8 cellular contexts compared by ENCODE assay signal in genomic region chr2:199455533-199456382, GRCh38. TPM values are rescaled to one million over a fixed set of nuclear protein-coding genes. Genes with fewer than 3 reads are reported as not detected.
DNase-seq lines count a peak whose midpoint lies in the region; ATAC-seq and TF ChIP-seq lines count a peak whose summit lies in the region.

No MANE protein-coding gene starts in this region.

- in situ Hi-C loops in ACHN (cut with HindIII; ENCODE audit: low pct_ligation_motif_present, low pct_unique_long_range_greater_than_20kb, low sequenced_read_pairs), result no loop called here

- no peak overlapping the region for H3K27ac Mint-ChIP-seq in chondrocyte (ENCODE audit: unreplicated experiment)
- peak overlapping the region in 1 of 6 donors; percentile 27 for H3K27ac Mint-ChIP-seq in naive B cell
- H3K27ac Mint-ChIP-seq in activated CD8-positive, alpha-beta memory T cell treated with anti-CD3 and anti-CD28 coated beads, Interleukin-2, amount 10 ng/mL, durations not matched to agents 7 days and 5 days, result no peak overlapping the region

- H3K9me3 Mint-ChIP-seq in chondrocyte (ENCODE audit: low read depth) (no peaks in the 10 kb centered on the region), naive B cell (peaks cover 0 to 11% (median 5%) of the 10 kb centered on the region in 7 donors)
- H3K9me3 Mint-ChIP-seq in activated CD8-positive, alpha-beta memory T cell treated with anti-CD3 and anti-CD28 coated beads, Interleukin-2, amount 10 ng/mL, durations not matched to agents 7 days and 5 days (ENCODE audit: low read depth), result no peaks in the 10 kb centered on the region

- no peak for TF ChIP-seq CTCF in chondrocyte (IDR thresholded peaks at IDR 0.05)

- peaks cover 24% of the 10 kb centered on the region for H3K4me1 Mint-ChIP-seq in chondrocyte (ENCODE audit: low read depth)
- H3K4me1 Mint-ChIP-seq in naive B cell, result peaks cover 8 to 33% (median 21%) of the 10 kb centered on the region in 3 donors
- peaks cover 19% of the 10 kb centered on the region for H3K4me1 Mint-ChIP-seq in activated CD8-positive, alpha-beta memory T cell treated with anti-CD3 and anti-CD28 coated beads, Interleukin-2, amount 10 ng/mL, durations not matched to agents 7 days and 5 days

- H3K36me3 Mint-ChIP-seq in chondrocyte (ENCODE audit: low read depth) (no peaks in the 10 kb centered on the region), naive B cell (no peaks in the 10 kb centered on the region)
- H3K36me3 Mint-ChIP-seq in activated CD8-positive, alpha-beta memory T cell treated with anti-CD3 and anti-CD28 coated beads, Interleukin-2, amount 10 ng/mL, durations not matched to agents 7 days and 5 days, result no peaks in the 10 kb centered on the region

- CTCF ChIA-PET in activated CD8-positive, alpha-beta memory T cell treated with anti-CD3 and anti-CD28 coated beads, Interleukin-2, amount 10 ng/mL, durations not matched to agents 7 days and 5 days (lab: Charles Lee), result no interaction called here

- ATAC-seq in GM21360 (IDR thresholded peaks at IDR 0.05; ENCODE audit: unreplicated experiment), result peak; percentile 42
- peak; percentile 39 to 48 for ATAC-seq in naive B cell (ENCODE audit: low read depth in 2 of 2)
- no peak for ATAC-seq in activated CD8-positive, alpha-beta memory T cell treated with anti-CD3 and anti-CD28 coated beads, Interleukin-2, amount 10 ng/mL, durations not matched to agents 7 days and 5 days

- peaks cover 7% of the 10 kb centered on the region for H3K27me3 Mint-ChIP-seq in chondrocyte (ENCODE audit: low read depth)
- peaks cover 35 to 51% (median 48%) of the 10 kb centered on the region in 3 donors for H3K27me3 Mint-ChIP-seq in naive B cell
- H3K27me3 Mint-ChIP-seq in activated CD8-positive, alpha-beta memory T cell treated with anti-CD3 and anti-CD28 coated beads, Interleukin-2, amount 10 ng/mL, durations not matched to agents 7 days and 5 days, result peaks cover 65% of the 10 kb centered on the region

- peak; percentile 78 for DNase-seq in ACHN
- DNase-seq in NCI-H345 (lab: John Stamatoyannopoulos, UW), result peak; percentile 88
- DNase-seq in chondrocyte (ENCODE audit: low spot score), result no peak
- no peak for DNase-seq in naive B cell
- DNase-seq in AG08396 (ENCODE audit: low spot score), result no peak
- DNase-seq in activated CD8-positive, alpha-beta memory T cell treated with anti-CD3 and anti-CD28 coated beads, Interleukin-2, amount 10 ng/mL, durations not matched to agents 7 days and 5 days, result no peak
- no peak for DNase-seq in midbrain (lab: John Stamatoyannopoulos, UW)

- peak overlapping the region; percentile 88 for H3K4me3 Mint-ChIP-seq in chondrocyte (ENCODE audit: unreplicated experiment)
- H3K4me3 Mint-ChIP-seq in naive B cell, result peak overlapping the region; percentile 19 to 85 (median 79)
- no peak overlapping the region for H3K4me3 Mint-ChIP-seq in activated CD8-positive, alpha-beta memory T cell treated with anti-CD3 and anti-CD28 coated beads, Interleukin-2, amount 10 ng/mL, durations not matched to agents 7 days and 5 days

RNA-seq across cellular contexts. Expression of gene SATB2, which starts 2.0 kb away (rescaled TPM):
- 10.5 to 12.0 TPM (median 11.6 TPM) in 3 replicates for total RNA-seq in chondrocyte
- not detected for polyA plus RNA-seq in naive B cell (ENCODE audit: low read depth in 6 of 6)
- under 1 TPM in 1 of 2 experiments, not detected in 1; 0.09 TPM for total RNA-seq in activated CD8-positive, alpha-beta memory T cell treated with anti-CD3 and anti-CD28 coated beads, Interleukin-2, amount 10 ng/mL, durations not matched to agents 7 days and 5 days

Comparison
In these comparisons a context has a peak if more than half of its experiments do, and no peak if none do; other contexts are left out.
1. DNase-seq: peak in ACHN (single experiment) and NCI-H345 (single experiment); none in chondrocyte (single experiment), naive B cell (single experiment), AG08396 (single experiment), activated CD8-positive, alpha-beta memory T cell treated with anti-CD3 and anti-CD28 coated beads, Interleukin-2, amount 10 ng/mL, durations not matched to agents 7 days and 5 days (single experiment) and midbrain (single experiment).
2. RNA of gene SATB2, which starts 2.0 kb away (total RNA-seq): 10.5 to 12.0 TPM in chondrocyte; 0.09 TPM in activated CD8-positive, alpha-beta memory T cell treated with anti-CD3 and anti-CD28 coated beads, Interleukin-2, amount 10 ng/mL, durations not matched to agents 7 days and 5 days; every median in the first group is over 10 times any median in the second.